Comparison of ENCODE assay signal across 8 cellular contexts in genomic region chr16:85010931-85011845, GRCh38. TPM values are rescaled to one million over a fixed set of nuclear protein-coding genes. Genes with fewer than 3 reads are reported as not detected.
DNase-seq lines count a peak whose midpoint lies in the region; ATAC-seq, FAIRE-seq and TF ChIP-seq lines count a peak whose summit lies in the region.

Gene ZDHHC7 (minus strand): TSS chr16:85011535. CDS start chr16:84990618, 20,917 bp downstream.

- H3K36me3 Mint-ChIP-seq in WTC11, result no peaks in the 10 kb centered on the region; the same call in 1 of the 2 replicates

- peak; percentile 82 for ATAC-seq in GM18517 (IDR thresholded peaks at IDR 0.05; ENCODE audit: unreplicated experiment)
- peak; percentile 87 for ATAC-seq in HG03039 (IDR thresholded peaks at IDR 0.05; ENCODE audit: unreplicated experiment)
- peak; percentile 92 for ATAC-seq in WTC11

- CTCF ChIA-PET in WTC11 (lab: Charles Lee), result interaction anchor here (0.5 to 2.7 kb wide), 9 partner anchors 9 to 487 kb away, joined by 3 to 13 read pairs (median 4); partner anchors contain the start of gene KIAA0513

- no peaks in the 10 kb centered on the region for H3K27me3 Mint-ChIP-seq in WTC11 (ENCODE audit: low read depth)

- POLR2A ChIA-PET in WTC11 (lab: Charles Lee), result interaction anchor here (0.8 to 1.3 kb wide), 2 partner anchors 9 to 17 kb away, joined by 3 read pairs; no protein-coding TSS in a partner anchor

- TF ChIP-seq CTCF in WTC11 (IDR thresholded peaks at IDR 0.05), result no peak
- no peak for TF ChIP-seq CTCF in bronchial epithelial cell (IDR thresholded peaks at IDR 0.05; ENCODE audit: insufficient read depth, low read length, severe bottlenecking)

- peaks cover 9% of the 10 kb centered on the region for H3K4me1 Mint-ChIP-seq in WTC11

- no peak for FAIRE-seq in bronchial epithelial cell (lab: Jason Lieb, UNC)

- H3K27me3 ChIP-seq in bronchial epithelial cell (ENCODE audit: control insufficient read depth, insufficient read depth, low read length), result no peaks in the 10 kb centered on the region

- peak within 1 kb of the TSS; percentile 97 for H3K4me3 Mint-ChIP-seq in WTC11

- no peaks in the 10 kb centered on the region for H3K36me3 ChIP-seq in bronchial epithelial cell (ENCODE audit: control insufficient read depth, insufficient read depth, low read length)

- peak within 1 kb of the TSS; percentile 99 for H3K27ac Mint-ChIP-seq in WTC11

- H3K4me3 ChIP-seq in bronchial epithelial cell (ENCODE audit: low read depth, low read length), result peak within 1 kb of the TSS; percentile 84

- DNase-seq in A172 (ENCODE audit: low spot score) (peak; percentile 68), NCI-H2196 treated with DMSO at 0.1 percent for 48 hours (lab: John Stamatoyannopoulos, UW; ENCODE audit: unreplicated experiment) (peak; percentile 28), WTC11 (ENCODE audit: low spot score) (peak; percentile 87), bronchial epithelial cell (ENCODE audit: low read depth) (peak; percentile 53), inferior parietal cortex (ENCODE audit: extremely low spot score) (peak; percentile 91)
- DNase-seq in stimulated activated CD4-positive, alpha-beta T cell treated with anti-CD3 and anti-CD28 coated beads, Interleukin-12 subunit alpha, Interleukin-12 subunit beta, amount 100 ng/mL, for 24 hours (ENCODE audit: low read depth in 2 of 2), result peak; percentile 69 to 78

- H3K9me3 Mint-ChIP-seq in WTC11, result no peaks in the 10 kb centered on the region

TF ChIP-seq in WTC11, 78 proteins besides CTCF, POLR2A, EP300 and RAD21 (continues in another document):
- TF ChIP-seq GTF2I (CRISPR knock-in tag; conservative IDR thresholded peaks at IDR 0.05) (no peak), ZNF232 (CRISPR knock-in tag; IDR thresholded peaks at IDR 0.05) (no peak), ZNF281 (CRISPR knock-in tag; IDR thresholded peaks at IDR 0.05) (no peak), ZNF532 (CRISPR knock-in tag; IDR thresholded peaks at IDR 0.05; ENCODE audit: borderline replicate concordance) (no peak), E2F4 (CRISPR knock-in tag; IDR thresholded peaks at IDR 0.05; ENCODE audit: borderline replicate concordance, low read depth) (no peak), FOXP1 (CRISPR knock-in tag; IDR thresholded peaks at IDR 0.05; ENCODE audit: borderline replicate concordance) (peak; percentile 44; the same call in 1 of the 2 replicates), CREB1 (CRISPR knock-in tag; IDR thresholded peaks at IDR 0.05) (peak; percentile 63; the same call in 1 of the 2 replicates), ATF2 (CRISPR knock-in tag; IDR thresholded peaks at IDR 0.05; ENCODE audit: borderline replicate concordance, low read depth) (no peak), ELF4 (CRISPR knock-in tag; IDR thresholded peaks at IDR 0.05; ENCODE audit: low read depth) (no peak)
- TF ChIP-seq, protein P1, sequence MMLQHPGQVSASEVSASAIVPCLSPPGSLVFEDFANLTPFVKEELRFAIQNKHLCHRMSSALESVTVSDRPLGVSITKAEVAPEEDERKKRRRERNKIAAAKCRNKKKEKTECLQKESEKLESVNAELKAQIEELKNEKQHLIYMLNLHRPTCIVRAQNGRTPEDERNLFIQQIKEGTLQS (CRISPR knock-in tag; conservative IDR thresholded peaks at IDR 0.05), result no peak
- TF ChIP-seq, protein P2, sequence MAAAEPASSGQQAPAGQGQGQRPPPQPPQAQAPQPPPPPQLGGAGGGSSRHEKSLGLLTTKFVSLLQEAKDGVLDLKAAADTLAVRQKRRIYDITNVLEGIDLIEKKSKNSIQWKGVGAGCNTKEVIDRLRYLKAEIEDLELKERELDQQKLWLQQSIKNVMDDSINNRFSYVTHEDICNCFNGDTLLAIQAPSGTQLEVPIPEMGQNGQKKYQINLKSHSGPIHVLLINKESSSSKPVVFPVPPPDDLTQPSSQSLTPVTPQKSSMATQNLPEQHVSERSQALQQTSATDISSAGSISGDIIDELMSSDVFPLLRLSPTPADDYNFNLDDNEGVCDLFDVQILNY (CRISPR knock-in tag; IDR thresholded peaks at IDR 0.05), result no peak
- TF ChIP-seq, protein P3, sequence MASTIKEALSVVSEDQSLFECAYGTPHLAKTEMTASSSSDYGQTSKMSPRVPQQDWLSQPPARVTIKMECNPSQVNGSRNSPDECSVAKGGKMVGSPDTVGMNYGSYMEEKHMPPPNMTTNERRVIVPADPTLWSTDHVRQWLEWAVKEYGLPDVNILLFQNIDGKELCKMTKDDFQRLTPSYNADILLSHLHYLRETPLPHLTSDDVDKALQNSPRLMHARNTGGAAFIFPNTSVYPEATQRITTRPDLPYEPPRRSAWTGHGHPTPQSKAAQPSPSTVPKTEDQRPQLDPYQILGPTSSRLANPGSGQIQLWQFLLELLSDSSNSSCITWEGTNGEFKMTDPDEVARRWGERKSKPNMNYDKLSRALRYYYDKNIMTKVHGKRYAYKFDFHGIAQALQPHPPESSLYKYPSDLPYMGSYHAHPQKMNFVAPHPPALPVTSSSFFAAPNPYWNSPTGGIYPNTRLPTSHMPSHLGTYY (CRISPR knock-in tag; IDR thresholded peaks at IDR 0.05), result no peak

RNA-seq across cellular contexts. Expression of gene ZDHHC7, which starts in this region (rescaled TPM):
- total RNA-seq in A172 (2014; rRNA removed; shearing (Covaris generic)), result 59.7 and 77.0 TPM in 2 replicates
- total RNA-seq in WTC11 (2021) (35.7 to 38.7 TPM (median 38.1 TPM) in 3 replicates), bronchial epithelial cell (59.1 and 68.7 TPM in 2 replicates)

Comparison
In these comparisons a context has a peak if more than half of its experiments do, and no peak if none do; other contexts are left out.
1. Peak in every context shown above with its lines: DNase-seq, ATAC-seq and H3K4me3 ChIP-seq.
2. DNase-seq: peak in every context shown above with its lines; median percentile 91 in inferior parietal cortex; 87 in WTC11; 74 in stimulated activated CD4-positive, alpha-beta T cell treated with anti-CD3 and anti-CD28 coated beads, Interleukin-12 subunit alpha, Interleukin-12 subunit beta, amount 100 ng/mL, for 24 hours; 68 in A172; 53 in bronchial epithelial cell; 28 in NCI-H2196 treated with DMSO at 0.1 percent for 48 hours.